ENCODE assay signal across 8 cellular contexts in the genomic region with DNA sequence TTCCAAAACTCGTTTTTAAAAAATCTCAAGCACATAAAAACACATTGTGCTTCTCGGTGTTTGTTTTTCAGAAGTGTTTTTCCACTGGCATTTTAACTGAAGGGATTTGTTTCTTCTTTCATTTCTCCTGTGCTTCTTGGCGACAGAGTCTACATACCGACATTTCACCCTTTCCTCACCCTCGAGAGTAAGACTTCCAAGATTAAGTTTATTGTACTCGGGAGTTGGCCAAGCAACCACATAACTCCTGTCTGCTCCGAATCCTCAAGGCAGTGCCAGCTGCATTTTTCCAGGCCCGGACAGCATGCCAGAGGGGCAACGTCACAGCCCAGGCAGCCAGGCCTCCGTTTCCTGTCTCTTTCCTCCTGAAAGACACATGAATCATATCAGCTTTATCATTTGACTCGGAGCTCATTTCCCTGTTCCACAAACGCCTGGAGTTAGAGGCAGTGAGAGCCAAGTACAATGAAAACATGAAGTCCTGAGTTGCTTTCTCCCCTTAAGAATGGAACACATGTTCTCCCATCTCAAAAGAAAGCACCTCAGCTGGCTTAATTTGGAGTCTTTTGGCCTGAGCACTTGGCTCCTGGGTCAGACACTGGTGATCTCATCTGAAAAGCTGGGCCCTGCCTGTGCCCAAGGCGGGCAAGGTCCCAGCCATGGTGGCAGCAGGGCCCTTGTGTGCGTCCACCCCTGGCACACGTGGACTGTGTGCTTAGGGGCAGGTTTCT. TPM values are rescaled to one million over a fixed set of nuclear protein-coding genes. Genes with fewer than 3 reads are reported as not detected.
DNase-seq lines count a peak whose midpoint lies in the region; ATAC-seq and TF ChIP-seq lines count a peak whose summit lies in the region.

No MANE protein-coding gene starts in this region.

- H3K4me3 Mint-ChIP-seq in chondrocyte (ENCODE audit: unreplicated experiment) = peak overlapping the region; percentile 60

- H3K9me3 ChIP-seq in right lobe of liver = no peaks in the 10 kb centered on the region
- H3K9me3 ChIP-seq in thoracic aorta = no peaks in the 10 kb centered on the region

- no peaks in the 10 kb centered on the region for H3K27me3 ChIP-seq in right lobe of liver
- H3K27me3 ChIP-seq in thoracic aorta (replicated peaks; ENCODE audit: insufficient read depth) = no peaks in the 10 kb centered on the region

- WGBS in right lobe of liver (ENCODE audit: insufficient coverage, low coverage, low lambda C conversion rate, missing lambda C conversion rate) = 30% methylated on average over 15 of the region's 15 CpGs

- peak; percentile 61 for TF ChIP-seq POLR2A in right lobe of liver (IDR thresholded peaks at IDR 0.05)
- no peak for TF ChIP-seq POLR2A in GM18505 (IDR thresholded peaks at IDR 0.05; ENCODE audit: borderline replicate concordance, extremely low read depth, insufficient read depth, insufficient read length)

- no peaks in the 10 kb centered on the region for H3K36me3 Mint-ChIP-seq in chondrocyte (ENCODE audit: low read depth)

- ATAC-seq in right lobe of liver = peak; percentile 79 to 83 (median 79)
- ATAC-seq in thoracic aorta (ENCODE audit: insufficient number of reproducible peaks, low FRiP score, low read depth) = peak; percentile 96
- ATAC-seq in GM18505 (IDR thresholded peaks at IDR 0.05; ENCODE audit: unreplicated experiment) = no peak
- ATAC-seq in GM18870 (IDR thresholded peaks at IDR 0.05; ENCODE audit: unreplicated experiment) = no peak

- no peaks in the 10 kb centered on the region for H3K27me3 Mint-ChIP-seq in chondrocyte (ENCODE audit: low read depth)

- no peaks in the 10 kb centered on the region for H3K9me3 Mint-ChIP-seq in chondrocyte (ENCODE audit: low read depth)

- no peaks in the 10 kb centered on the region for H3K36me3 ChIP-seq in right lobe of liver
- no peaks in the 10 kb centered on the region for H3K36me3 ChIP-seq in thoracic aorta

- H3K27ac ChIP-seq in right lobe of liver = peak overlapping the region; percentile 75 to 95 (median 93)
- peak overlapping the region; percentile 87 to 95 for H3K27ac ChIP-seq in thoracic aorta

- peak overlapping the region; percentile 98 for H3K27ac Mint-ChIP-seq in chondrocyte (ENCODE audit: unreplicated experiment)

- H3K4me3 ChIP-seq in right lobe of liver (no peak overlapping the region), thoracic aorta (peak overlapping the region; percentile 52)

- DNase-seq in LHCN-M2 (ENCODE audit: low read depth) (peak; percentile 98), chondrocyte (ENCODE audit: low spot score) (peak; percentile 98), right lobe of liver (peak; percentile 77 to 87 (median 82)), thoracic aorta (ENCODE audit: low spot score) (peak; percentile 79), NCI-H146 treated with DMSO at 0.1 percent for 48 hours (lab: John Stamatoyannopoulos, UW; ENCODE audit: unreplicated experiment) (no peak), HUDEP-2 (lab: John Stamatoyannopoulos, UW; ENCODE audit: unreplicated experiment in 76 of 76) (no peak)

- peak; percentile 44 for TF ChIP-seq CTCF in chondrocyte (IDR thresholded peaks at IDR 0.05)
- no peak for TF ChIP-seq CTCF in right lobe of liver (IDR thresholded peaks at IDR 0.05)
- no peak for TF ChIP-seq CTCF in thoracic aorta (IDR thresholded peaks at IDR 0.05)

- H3K4me1 ChIP-seq in right lobe of liver = peaks cover 0 to 30% (median 11%) of the 10 kb centered on the region in 4 donors
- peaks cover 29 to 47% of the 10 kb centered on the region in 2 donors for H3K4me1 ChIP-seq in thoracic aorta (ENCODE audit: control insufficient read depth in 1 of 2, low read depth in 2 of 2)

- H3K4me1 Mint-ChIP-seq in chondrocyte (ENCODE audit: low read depth) = peaks cover 76% of the 10 kb centered on the region

- intact Hi-C loops in right lobe of liver (cut with DNase I) = no loop called here

RNA-seq across cellular contexts. Expression of a gene that starts 23.2 kb away (rescaled TPM):
- total RNA-seq in LHCN-M2 (2014; rRNA removed) (8.5 and 13.6 TPM in 2 replicates), chondrocyte (1.0 to 1.8 TPM (median 1.6 TPM) in 3 replicates), right lobe of liver (10 to 100 TPM in 1 of 6 experiments, 1 to 10 TPM in 5; 3.6 to 11.1 (median 8.5) TPM), thoracic aorta (10 to 100 TPM; 12.4 to 17.3 TPM)
- polyA plus RNA-seq in LHCN-M2 (2012) = 13.2 TPM

Comparison
In these comparisons a context has a peak if more than half of its experiments do, and no peak if none do; other contexts are left out.
1. DNase-seq: peak in LHCN-M2 (single experiment), chondrocyte (single experiment), right lobe of liver (3 of 3) and thoracic aorta (single experiment); none in NCI-H146 treated with DMSO at 0.1 percent for 48 hours (single experiment) and HUDEP-2 (0 of 76).
2. ATAC-seq: peak in right lobe of liver (4 of 4) and thoracic aorta (single experiment); none in GM18505 (single experiment) and GM18870 (single experiment).